23 cellular contexts compared by ENCODE assay signal in genomic region chrX:154298312-154298711, GRCh38. TPM values are rescaled to one million over a fixed set of nuclear protein-coding genes. Genes with fewer than 3 reads are reported as not detected.
A peak's percentile ranks its signal among the peaks of the same experiment; 100 is the strongest.
DNase-seq lines count a peak whose midpoint lies in the region; FAIRE-seq and TF ChIP-seq lines count a peak whose summit lies in the region.
"Had no signal": no experiment of that assay in that cellular context is flagged by ENCODE, and none has a peak within 500 bp of the region (broad histone marks: within the 10 kb centered on the region; RNA-seq: fewer than 3 reads in every experiment).

No MANE protein-coding gene starts in this region.

- H3K9me3 Mint-ChIP-seq in chondrocyte (ENCODE audit: low read depth) (peaks cover 9% of the 10 kb centered on the region), nephron progenitor cell (peaks cover 66% of the 10 kb centered on the region)

- H3K36me3 Mint-ChIP-seq in chondrocyte (ENCODE audit: low read depth) (no peaks in the 10 kb centered on the region), nephron progenitor cell (ENCODE audit: low read depth) (no peaks in the 10 kb centered on the region)
- H3K36me3 Mint-ChIP-seq: naive thymus-derived CD4-positive, alpha-beta T cell had no signal

- TF ChIP-seq CTCF in chondrocyte (IDR thresholded peaks at IDR 0.05) (no peak), D721Med (IDR thresholded peaks at IDR 0.05; ENCODE audit: insufficient read depth, missing control alignments) (no peak), nephron progenitor cell (IDR thresholded peaks at IDR 0.05) (no peak)

- FAIRE-seq in GM18507 (lab: Jason Lieb, UNC) (peak; percentile 91), D721Med (lab: Jason Lieb, UNC) (no peak)
- FAIRE-seq: frontal cortex, H1 had no signal

- H3K27ac Mint-ChIP-seq in chondrocyte (ENCODE audit: unreplicated experiment) (no peak overlapping the region), nephron progenitor cell (no peak overlapping the region)
- H3K27ac Mint-ChIP-seq: naive thymus-derived CD4-positive, alpha-beta T cell had no signal

- H3K4me3 Mint-ChIP-seq in chondrocyte (ENCODE audit: unreplicated experiment) (no peak overlapping the region), nephron progenitor cell (no peak overlapping the region)
- H3K4me3 Mint-ChIP-seq: naive thymus-derived CD4-positive, alpha-beta T cell had no signal

- DNase-seq in DMS 273 treated with DMSO at 0.1 percent for 48 hours (lab: John Stamatoyannopoulos, UW) (peak; percentile 24), GM18507 (ENCODE audit: extremely low spot score, insufficient read length, low read depth) (no peak), NCI-H1105 treated with DMSO at 0.1 percent for 48 hours (lab: John Stamatoyannopoulos, UW) (peak; percentile 94), chondrocyte (ENCODE audit: low spot score) (peak; percentile 18), D721Med (ENCODE audit: insufficient read length, low spot score) (no peak), nephron progenitor cell (no peak)
- no peak for DNase-seq in stimulated activated CD4-positive, alpha-beta T cell treated with anti-CD3 and anti-CD28 coated beads, Interleukin-1b, Interleukin-23, amount 100 ng/mL, for 48 hours
- DNase-seq: activated gamma-delta T cell treated with Interleukin-2 at 50 U/mL for 16 hours; activated T-cell treated with anti-CD3 and anti-CD28 coated beads for 4 hours; amygdala; caudate nucleus; dorsolateral prefrontal cortex; erythroblast; naive thymus-derived CD4-positive, alpha-beta T cell; NCI-H1436 treated with DMSO at 0.1 percent for 48 hours; stimulated activated naive CD4-positive, alpha-beta T cell treated with Interleukin-2 at 50 U/mL for 16 hours; tibial artery had no signal

- H3K27me3 Mint-ChIP-seq in chondrocyte (ENCODE audit: low read depth) (no peaks in the 10 kb centered on the region), nephron progenitor cell (ENCODE audit: low read depth, poor library complexity) (peaks cover 3% of the 10 kb centered on the region)

- H3K4me1 Mint-ChIP-seq in chondrocyte (ENCODE audit: low read depth) (no peaks in the 10 kb centered on the region), nephron progenitor cell (no peaks in the 10 kb centered on the region)

RNA-seq across cellular contexts. Expression of gene TKTL1, which starts 2.7 kb away (rescaled TPM):
- total RNA-seq in chondrocyte: not detected in 3 replicates
- total RNA-seq: H1, kidney epithelial cell, NCI-H460 had no signal

RNA-seq across cellular contexts. Expression of gene TEX28, which starts 3.4 kb away (rescaled TPM):
- total RNA-seq in chondrocyte: not detected in 3 replicates
- total RNA-seq: dorsolateral prefrontal cortex; frontal cortex; H1; kidney epithelial cell; naive thymus-derived CD4-positive, alpha-beta T cell; NCI-H460; Right ventricle myocardium inferior; sciatic nerve had no signal

RNA-seq across cellular contexts. Expression of gene OPN1MW3, which starts 40.9 kb away (rescaled TPM):
- not detected in 3 replicates for total RNA-seq in chondrocyte
- total RNA-seq: dorsolateral prefrontal cortex; frontal cortex; H1; kidney epithelial cell; naive thymus-derived CD4-positive, alpha-beta T cell; NCI-H460; Right ventricle myocardium inferior; sciatic nerve had no signal

Comparison
In these comparisons a context has a peak if more than half of its experiments do, and no peak if none do; other contexts are left out.
1. DNase-seq: peak in DMS 273 treated with DMSO at 0.1 percent for 48 hours (single experiment), NCI-H1105 treated with DMSO at 0.1 percent for 48 hours (single experiment) and chondrocyte (single experiment); none in GM18507 (single experiment), D721Med (single experiment), nephron progenitor cell (single experiment) and stimulated activated CD4-positive, alpha-beta T cell treated with anti-CD3 and anti-CD28 coated beads, Interleukin-1b, Interleukin-23, amount 100 ng/mL, for 48 hours (single experiment).